In the genomic region with DNA sequence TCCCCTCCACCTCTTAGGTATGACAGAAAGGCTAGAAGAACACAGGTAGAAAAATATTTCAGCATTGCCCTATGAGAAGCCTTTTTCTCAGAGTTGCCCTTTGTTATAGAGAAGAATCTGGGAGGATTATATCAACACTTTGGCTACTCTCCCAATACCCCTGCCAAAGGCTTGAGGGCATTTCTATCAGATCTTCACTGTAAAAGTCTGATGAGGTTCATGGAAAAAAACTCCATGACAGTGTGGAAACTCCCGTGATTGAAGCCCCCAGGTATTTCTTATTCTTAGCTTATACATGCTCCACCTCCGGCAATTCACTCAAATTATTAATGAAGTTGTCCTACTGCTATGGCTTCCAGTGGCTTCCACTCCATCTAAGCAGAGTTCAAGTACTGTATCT, we compare ENCODE assay signal across 29 cellular contexts.
"Had no signal": no experiment of that assay in that cellular context is flagged by ENCODE, and none has a peak within 500 bp of the region (broad histone marks: within the 10 kb centered on the region; RNA-seq: fewer than 3 reads in every experiment).

No MANE protein-coding gene starts in this region.

- H3K4me3 Mint-ChIP-seq: natural killer cell treated with Interleukin-12 subunit alpha and Interleukin-12 subunit beta and Interleukin-15 and Interleukin-18, amount 100 ng/mL, for 72 hours; nephron progenitor cell; neural crest cell; stimulated activated effector memory CD8-positive, alpha-beta T cell treated with anti-CD3 and anti-CD28 coated beads, Interleukin-12 subunit alpha, Interleukin-12 subunit beta, amount 100 ng/mL, for 72 hours; stimulated activated naive B cell treated with anti-CD40 and anti-IgM and Interleukin-4, amounts not matched to agents 10 μg/mL and 1 μg/mL and 100 μg/mL, for 72 hours; stimulated activated naive CD8-positive, alpha-beta T cell treated with anti-CD3 and anti-CD28 coated beads, Interleukin-15, Interleukin-2, amounts not matched to agents 100 ng/mL and 50 ng/mL, for 24 hours had no signal

- H3K27ac ChIP-seq: neutrophil, ovary, parathyroid adenoma, psoas muscle, right lobe of liver, sigmoid colon, stomach, thoracic aorta, thyroid gland, tibial nerve, upper lobe of left lung, vagina had no signal

- DNase-seq: nephron progenitor cell; nucleus accumbens; ovary; posterior cingulate gyrus; psoas muscle; right cardiac atrium; right lobe of liver; sigmoid colon; small intestine; stimulated activated CD4-positive, alpha-beta T cell treated with anti-CD3 and anti-CD28 coated beads, Interleukin-15, amount 100 ng/mL, for 24 hours; stimulated activated CD4-positive, alpha-beta T cell treated with anti-CD3 and anti-CD28 coated beads, Interleukin-2, amount 100 ng/mL, for 24 hours; stimulated activated CD4-positive, alpha-beta T cell treated with anti-CD3 and anti-CD28 coated beads, Interleukin-2, amount 100 ng/mL, for 48 hours; stimulated activated CD4-positive, alpha-beta T cell treated with anti-CD3 and anti-CD28 coated beads, Interleukin-4, amount 100 ng/mL, for 24 hours; stimulated activated naive B cell treated with anti-CD40 and anti-IgM and Interleukin-4, amounts not matched to agents 10 μg/mL and 1 μg/mL and 100 μg/mL, for 72 hours; stimulated activated naive CD4-positive, alpha-beta T cell treated with Interleukin-2 at 50 U/mL for 16 hours; stomach; thyroid gland; trophoblast cell; upper lobe of left lung had no signal

- H3K27me3 ChIP-seq: neutrophil, ovary, right lobe of liver, sigmoid colon, stomach, thyroid gland, tibial nerve, upper lobe of left lung, vagina had no signal

- H3K4me3 ChIP-seq: ovary, psoas muscle, right lobe of liver, sigmoid colon, stomach, thoracic aorta, thyroid gland, tibial nerve, upper lobe of left lung, vagina had no signal

- H3K4me1 Mint-ChIP-seq: nephron progenitor cell; neural crest cell; stimulated activated effector memory CD8-positive, alpha-beta T cell treated with anti-CD3 and anti-CD28 coated beads, Interleukin-12 subunit alpha, Interleukin-12 subunit beta, amount 100 ng/mL, for 72 hours; stimulated activated naive B cell treated with anti-CD40 and anti-IgM and Interleukin-4, amounts not matched to agents 10 μg/mL and 1 μg/mL and 100 μg/mL, for 72 hours had no signal

- H3K27ac Mint-ChIP-seq: natural killer cell treated with Interleukin-12 subunit alpha and Interleukin-12 subunit beta and Interleukin-15 and Interleukin-18, amount 100 ng/mL, for 72 hours; nephron progenitor cell; progenitor cell of endocrine pancreas; stimulated activated effector memory CD8-positive, alpha-beta T cell treated with anti-CD3 and anti-CD28 coated beads, Interleukin-12 subunit alpha, Interleukin-12 subunit beta, amount 100 ng/mL, for 72 hours; stimulated activated naive B cell treated with anti-CD40 and anti-IgM and Interleukin-4, amounts not matched to agents 10 μg/mL and 1 μg/mL and 100 μg/mL, for 72 hours; stimulated activated naive CD8-positive, alpha-beta T cell treated with anti-CD3 and anti-CD28 coated beads, Interleukin-15, Interleukin-2, amounts not matched to agents 100 ng/mL and 50 ng/mL, for 24 hours had no signal

- H3K36me3 ChIP-seq: neutrophil, ovary, right lobe of liver, sigmoid colon, stomach, thoracic aorta, thyroid gland, tibial nerve, upper lobe of left lung, vagina had no signal

- H3K4me1 ChIP-seq: parathyroid adenoma, psoas muscle, right lobe of liver, sigmoid colon, stomach, thyroid gland, tibial nerve, upper lobe of left lung, vagina had no signal

- H3K9me3 ChIP-seq: neutrophil, ovary, psoas muscle, right lobe of liver, sigmoid colon, stomach, thoracic aorta, thyroid gland, tibial nerve, upper lobe of left lung, vagina had no signal

- H3K9me3 Mint-ChIP-seq: nephron progenitor cell; stimulated activated naive CD8-positive, alpha-beta T cell treated with anti-CD3 and anti-CD28 coated beads, Interleukin-15, Interleukin-2, amounts not matched to agents 100 ng/mL and 50 ng/mL, for 24 hours had no signal

- H3K36me3 Mint-ChIP-seq: natural killer cell treated with Interleukin-12 subunit alpha and Interleukin-12 subunit beta and Interleukin-15 and Interleukin-18, amount 100 ng/mL, for 72 hours; stimulated activated effector memory CD8-positive, alpha-beta T cell treated with anti-CD3 and anti-CD28 coated beads, Interleukin-12 subunit alpha, Interleukin-12 subunit beta, amount 100 ng/mL, for 72 hours; stimulated activated naive B cell treated with anti-CD40 and anti-IgM and Interleukin-4, amounts not matched to agents 10 μg/mL and 1 μg/mL and 100 μg/mL, for 72 hours had no signal

- H3K27me3 Mint-ChIP-seq: natural killer cell treated with Interleukin-12 subunit alpha and Interleukin-12 subunit beta and Interleukin-15 and Interleukin-18, amount 100 ng/mL, for 72 hours; progenitor cell of endocrine pancreas; stimulated activated naive B cell treated with anti-CD40 and anti-IgM and Interleukin-4, amounts not matched to agents 10 μg/mL and 1 μg/mL and 100 μg/mL, for 72 hours; stimulated activated naive CD8-positive, alpha-beta T cell treated with anti-CD3 and anti-CD28 coated beads, Interleukin-15, Interleukin-2, amounts not matched to agents 100 ng/mL and 50 ng/mL, for 24 hours had no signal
